Comparison of ENCODE assay signal across 1 cellular context in genomic region chr17:17666111-17666714, GRCh38.
TF ChIP-seq lines count a peak whose summit lies in the region.

No MANE protein-coding gene starts in this region.

TF ChIP-seq in A549, 52 proteins besides CTCF, POLR2A, EP300 and RAD21 (continued from another document):
- TF ChIP-seq, protein P1, sequence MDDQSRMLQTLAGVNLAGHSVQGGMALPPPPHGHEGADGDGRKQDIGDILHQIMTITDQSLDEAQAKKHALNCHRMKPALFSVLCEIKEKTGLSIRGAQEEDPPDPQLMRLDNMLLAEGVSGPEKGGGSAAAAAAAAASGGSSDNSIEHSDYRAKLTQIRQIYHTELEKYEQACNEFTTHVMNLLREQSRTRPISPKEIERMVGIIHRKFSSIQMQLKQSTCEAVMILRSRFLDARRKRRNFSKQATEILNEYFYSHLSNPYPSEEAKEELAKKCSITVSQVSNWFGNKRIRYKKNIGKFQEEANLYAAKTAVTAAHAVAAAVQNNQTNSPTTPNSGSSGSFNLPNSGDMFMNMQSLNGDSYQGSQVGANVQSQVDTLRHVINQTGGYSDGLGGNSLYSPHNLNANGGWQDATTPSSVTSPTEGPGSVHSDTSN (IDR thresholded peaks at IDR 0.05) = no peak
